Comparison of ENCODE assay signal across 13 cellular contexts in the genomic region with DNA sequence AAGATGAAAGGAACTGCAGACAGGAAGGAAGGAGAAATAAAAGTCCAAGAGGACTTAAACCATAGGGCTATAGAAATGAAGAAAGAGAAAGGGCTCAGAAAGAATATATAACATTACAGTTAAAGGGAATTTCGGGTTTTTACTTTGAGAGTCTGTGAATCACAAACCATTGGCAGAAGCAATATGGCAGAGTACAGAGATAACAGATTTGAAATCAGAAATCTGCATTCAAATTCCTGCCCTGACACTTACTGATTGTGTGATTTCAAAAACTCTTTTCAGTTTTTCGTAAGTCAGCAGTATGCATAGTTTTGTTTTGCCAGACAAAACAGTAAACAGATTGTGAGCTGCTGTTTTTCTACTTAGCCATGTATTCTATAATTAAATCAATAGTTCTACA.
"Had no signal": no experiment of that assay in that cellular context is flagged by ENCODE, and none has a peak within 500 bp of the region (broad histone marks: within the 10 kb centered on the region; RNA-seq: fewer than 3 reads in every experiment).

No MANE protein-coding gene starts in this region.

- H3K27me3 Mint-ChIP-seq: activated T-helper 17 cell treated with anti-CD3 and anti-CD28 coated beads, Interleukin-2, amount 50 U/mL, for 72 hours; memory B cell; progenitor cell of endocrine pancreas had no signal

- H3K27ac ChIP-seq: hepatocyte had no signal

- H3K4me1 Mint-ChIP-seq: activated T-helper 17 cell treated with anti-CD3 and anti-CD28 coated beads, Interleukin-2, amount 50 U/mL, for 72 hours had no signal

- ATAC-seq: activated T-helper 17 cell treated with anti-CD3 and anti-CD28 coated beads, Interleukin-2, amount 50 U/mL, for 72 hours; esophagus mucosa; left lobe of liver; right cardiac atrium had no signal

- H3K4me3 ChIP-seq: hepatocyte had no signal

- H3K9me3 Mint-ChIP-seq: activated T-helper 17 cell treated with anti-CD3 and anti-CD28 coated beads, Interleukin-2, amount 50 U/mL, for 72 hours; memory B cell had no signal

- H3K27ac Mint-ChIP-seq: activated T-helper 17 cell treated with anti-CD3 and anti-CD28 coated beads, Interleukin-2, amount 50 U/mL, for 72 hours; memory B cell; nephron; progenitor cell of endocrine pancreas had no signal

- H3K4me3 Mint-ChIP-seq: activated T-helper 17 cell treated with anti-CD3 and anti-CD28 coated beads, Interleukin-2, amount 50 U/mL, for 72 hours; memory B cell; nephron had no signal

- H3K27me3 ChIP-seq: hepatocyte had no signal

- H2AFZ ChIP-seq: hepatocyte had no signal

- DNase-seq: activated CD4-positive, alpha-beta T cell treated with anti-CD3 and anti-CD28 coated beads, Interleukin-2, amount 50 U/mL, for 1 hour; activated CD8-positive, alpha-beta memory T cell treated with anti-CD3 and anti-CD28 coated beads for 24 hours; activated naive CD4-positive, alpha-beta T cell treated with Interleukin-2 at 50 U/mL for 16 hours; nucleus accumbens; right cardiac atrium; small intestine had no signal
